Comparison of ENCODE assay signal across 8 cellular contexts in the genomic region with DNA sequence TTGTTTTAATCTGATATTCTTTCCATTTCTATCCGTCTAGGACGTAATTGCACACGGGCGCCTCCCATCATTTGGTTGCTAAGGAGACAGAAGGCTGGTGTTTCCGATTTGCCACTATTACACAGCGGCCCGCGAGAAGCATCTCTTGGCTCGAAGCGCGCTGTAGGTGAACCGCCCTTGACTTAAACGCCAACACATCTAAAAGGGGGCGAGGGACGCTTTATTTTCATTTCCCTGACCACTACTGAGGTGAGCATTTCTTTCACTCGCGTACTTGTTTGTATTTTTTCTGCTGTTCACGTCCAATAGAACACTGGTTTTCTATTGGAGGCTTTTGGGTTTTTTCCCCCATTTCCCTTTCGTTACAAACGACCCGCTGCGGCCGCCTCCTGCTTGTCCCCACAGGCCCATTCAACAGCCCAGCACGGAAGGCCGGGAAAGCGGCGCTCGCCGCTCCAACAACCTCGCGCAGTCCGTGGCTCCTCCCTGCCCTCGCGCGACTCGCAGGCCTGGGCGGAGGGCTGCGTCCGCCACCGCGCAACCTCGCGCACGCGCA. TPM values are rescaled to one million over a fixed set of nuclear protein-coding genes. Genes with fewer than 3 reads are reported as not detected.
DNase-seq lines count a peak whose midpoint lies in the region; ATAC-seq, FAIRE-seq and TF ChIP-seq lines count a peak whose summit lies in the region.

No MANE protein-coding gene starts in this region.

- FAIRE-seq in GM12891 (lab: Jason Lieb, UNC), result peak; percentile 58

- POLR2A ChIA-PET in HEK293 (lab: Yijun Ruan, JAX), result interaction anchor here (0.6 to 1.6 kb wide), 13 partner anchors 13 to 1154 kb away, joined by 3 to 6 read pairs (median 4); partner anchors contain the start of genes NQO2, RIPK1 and SERPINB1

- H3K9me3 ChIP-seq in HEK293 (ENCODE audit: control insufficient read depth, insufficient read depth, low read depth, low read length) (no peaks in the 10 kb centered on the region), ascending aorta (no peaks in the 10 kb centered on the region)

- H3K27ac ChIP-seq in HEK293 (ENCODE audit: extremely low read depth, low read depth, low read length), result peak overlapping the region; percentile 63
- H3K27ac ChIP-seq in ascending aorta, result peak overlapping the region; percentile 90

- TF ChIP-seq POLR2A in GM12891 (IDR thresholded peaks at IDR 0.05; ENCODE audit: low read depth, low read length), result peak; percentile 78

- peak; percentile 34 for DNase-seq in GM12891 (ENCODE audit: insufficient read length, low spot score)
- DNase-seq in MV-4-11 (lab: John Stamatoyannopoulos, UW), result peak; percentile 65
- peak; percentile 69 for DNase-seq in T follicular helper cell (ENCODE audit: low read depth)
- DNase-seq in ascending aorta (ENCODE audit: low spot score in 2 of 2), result peak in 1 of 2 donors; percentile 82
- peak in 28 of 51 donors; percentile 33 to 91 (median 54) for DNase-seq in hypothalamus (lab: John Stamatoyannopoulos, UW)
- peak; percentile 72 for DNase-seq in sciatic nerve (ENCODE audit: low spot score)
- DNase-seq in NCI-H128 (lab: John Stamatoyannopoulos, UW; ENCODE audit: unreplicated experiment), result no peak

- no peak for TF ChIP-seq CTCF in HEK293 (tag by site-specific recombination; IDR thresholded peaks at IDR 0.05)
- no peak for TF ChIP-seq CTCF in ascending aorta (IDR thresholded peaks at IDR 0.05)

- CTCF ChIA-PET in HEK293 (lab: Yijun Ruan, JAX), result interaction anchor here (0.8 to 3.8 kb wide), 4 partner anchors 14 to 501 kb away, joined by 3 to 51 read pairs (median 4); partner anchors contain the start of gene MYLK4

- H3K36me3 ChIP-seq in HEK293 (ENCODE audit: control insufficient read depth in 2 of 2, insufficient read depth in 1 of 2, low read length in 2 of 2) (peaks cover 0 to 6% of the 10 kb centered on the region in 2 experiments; a peak in 1 of 3 replicates), ascending aorta (no peaks in the 10 kb centered on the region)

- peak; percentile 93 for ATAC-seq in sciatic nerve

- H3K4me1 ChIP-seq in HEK293 (ENCODE audit: control insufficient read depth, insufficient read depth, low read length) (peaks cover 17% of the 10 kb centered on the region), ascending aorta (peaks cover 6 to 14% of the 10 kb centered on the region in 2 donors)

- H3K4me3 ChIP-seq in HEK293 (ENCODE audit: low read depth, low read length) (peak overlapping the region; percentile 43), ascending aorta (peak overlapping the region; percentile 60 to 64)

- no peaks in the 10 kb centered on the region for H3K27me3 ChIP-seq in ascending aorta

- intact Hi-C loops in ascending aorta (cut with DNase I), result loop anchor here (1.0 to 5.0 kb wide), 5 partner anchors 26 to 303 kb away; partner anchors contain the start of genes RIPK1 and SERPINB1
- intact Hi-C loops in sciatic nerve (cut with DNase I), result no loop called here

TF ChIP-seq in GM12891, 5 proteins besides CTCF, POLR2A, EP300 and RAD21:
- TF ChIP-seq POLR2AphosphoS5 (IDR thresholded peaks at IDR 0.05; ENCODE audit: low read depth, low read length), result peak; percentile 69
- peak; percentile 19 for TF ChIP-seq TAF1 (IDR thresholded peaks at IDR 0.05; ENCODE audit: low read depth, low read length)
- TF ChIP-seq POU2F2 (IDR thresholded peaks at IDR 0.05; ENCODE audit: low read depth, low read length), result no peak
TF ChIP-seq in GM12891: peak in this region for 2.

TF ChIP-seq in HEK293, 187 proteins besides CTCF, POLR2A, EP300 and RAD21 (continues in another document):
- TF ChIP-seq ZNF645 (tag by site-specific recombination; IDR thresholded peaks at IDR 0.05) (no peak), ZNF10 (tag by site-specific recombination; IDR thresholded peaks at IDR 0.05) (no peak), ZNF394 (tag by site-specific recombination; IDR thresholded peaks at IDR 0.05; ENCODE audit: borderline replicate concordance) (peak; percentile 19; the same call in 1 of the 2 replicates), ZSCAN16 (tag by site-specific recombination; IDR thresholded peaks at IDR 0.05) (no peak), ZBTB8A (tag by site-specific recombination; IDR thresholded peaks at IDR 0.05) (no peak), GLIS2 (tag by site-specific recombination; IDR thresholded peaks at IDR 0.05) (no peak), KLF8 (tag by site-specific recombination; IDR thresholded peaks at IDR 0.05) (peak; percentile 15; the same call in 1 of the 2 replicates), PRDM10 (tag by site-specific recombination; IDR thresholded peaks at IDR 0.05) (peak; percentile 74), ZNF335 (tag by site-specific recombination; conservative IDR thresholded peaks at IDR 0.05) (peak; percentile 88), ZNF138 (tag by site-specific recombination; IDR thresholded peaks at IDR 0.05; ENCODE audit: borderline replicate concordance) (no peak), ZNF501 (tag by site-specific recombination; IDR thresholded peaks at IDR 0.05) (no peak), ZNF747 (tag by site-specific recombination; IDR thresholded peaks at IDR 0.05) (no peak), KLF9 (tag by site-specific recombination; IDR thresholded peaks at IDR 0.05; ENCODE audit: low read depth) (no peak), ZIC2 (tag by site-specific recombination; IDR thresholded peaks at IDR 0.05) (no peak), ZNF610 (tag by site-specific recombination; IDR thresholded peaks at IDR 0.05; ENCODE audit: borderline replicate concordance) (peak; percentile 72), SP3 (tag by site-specific recombination; IDR thresholded peaks at IDR 0.05) (no peak), ZNF292 (tag by site-specific recombination; IDR thresholded peaks at IDR 0.05; ENCODE audit: borderline replicate concordance, low read depth) (no peak), ZBTB17 (tag by site-specific recombination; IDR thresholded peaks at IDR 0.05) (peak; percentile 77), ZNF202 (tag by site-specific recombination; IDR thresholded peaks at IDR 0.05; ENCODE audit: borderline replicate concordance) (no peak), ZNF433 (tag by site-specific recombination; IDR thresholded peaks at IDR 0.05; ENCODE audit: low read depth) (no peak)
- TF ChIP-seq, protein P1, sequence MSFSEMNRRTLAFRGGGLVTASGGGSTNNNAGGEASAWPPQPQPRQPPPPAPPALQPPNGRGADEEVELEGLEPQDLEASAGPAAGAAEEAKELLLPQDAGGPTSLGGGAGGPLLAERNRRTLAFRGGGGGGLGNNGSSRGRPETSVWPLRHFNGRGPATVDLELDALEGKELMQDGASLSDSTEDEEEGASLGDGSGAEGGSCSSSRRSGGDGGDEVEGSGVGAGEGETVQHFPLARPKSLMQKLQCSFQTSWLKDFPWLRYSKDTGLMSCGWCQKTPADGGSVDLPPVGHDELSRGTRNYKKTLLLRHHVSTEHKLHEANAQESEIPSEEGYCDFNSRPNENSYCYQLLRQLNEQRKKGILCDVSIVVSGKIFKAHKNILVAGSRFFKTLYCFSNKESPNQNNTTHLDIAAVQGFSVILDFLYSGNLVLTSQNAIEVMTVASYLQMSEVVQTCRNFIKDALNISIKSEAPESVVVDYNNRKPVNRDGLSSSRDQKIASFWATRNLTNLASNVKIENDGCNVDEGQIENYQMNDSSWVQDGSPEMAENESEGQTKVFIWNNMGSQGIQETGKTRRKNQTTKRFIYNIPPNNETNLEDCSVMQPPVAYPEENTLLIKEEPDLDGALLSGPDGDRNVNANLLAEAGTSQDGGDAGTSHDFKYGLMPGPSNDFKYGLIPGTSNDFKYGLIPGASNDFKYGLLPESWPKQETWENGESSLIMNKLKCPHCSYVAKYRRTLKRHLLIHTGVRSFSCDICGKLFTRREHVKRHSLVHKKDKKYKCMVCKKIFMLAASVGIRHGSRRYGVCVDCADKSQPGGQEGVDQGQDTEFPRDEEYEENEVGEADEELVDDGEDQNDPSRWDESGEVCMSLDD (tag by site-specific recombination; IDR thresholded peaks at IDR 0.05), result no peak

RNA-seq across cellular contexts. Expression of gene WRNIP1, which starts 0.5 kb away (rescaled TPM):
- polyA plus RNA-seq in GM12891 (2012; ENCODE audit: low read depth, missing spikeins), result 16.3 TPM
- total RNA-seq in ascending aorta (100 TPM), sciatic nerve (30.8 TPM)

RNA-seq across cellular contexts. Expression of gene MYLK4, which starts 14.0 kb away (rescaled TPM):
- polyA plus RNA-seq in GM12891 (2012; ENCODE audit: low read depth, missing spikeins), result 0.04 TPM
- total RNA-seq in ascending aorta, result not detected
- total RNA-seq in sciatic nerve, result 0.98 TPM
